In the genomic region with DNA sequence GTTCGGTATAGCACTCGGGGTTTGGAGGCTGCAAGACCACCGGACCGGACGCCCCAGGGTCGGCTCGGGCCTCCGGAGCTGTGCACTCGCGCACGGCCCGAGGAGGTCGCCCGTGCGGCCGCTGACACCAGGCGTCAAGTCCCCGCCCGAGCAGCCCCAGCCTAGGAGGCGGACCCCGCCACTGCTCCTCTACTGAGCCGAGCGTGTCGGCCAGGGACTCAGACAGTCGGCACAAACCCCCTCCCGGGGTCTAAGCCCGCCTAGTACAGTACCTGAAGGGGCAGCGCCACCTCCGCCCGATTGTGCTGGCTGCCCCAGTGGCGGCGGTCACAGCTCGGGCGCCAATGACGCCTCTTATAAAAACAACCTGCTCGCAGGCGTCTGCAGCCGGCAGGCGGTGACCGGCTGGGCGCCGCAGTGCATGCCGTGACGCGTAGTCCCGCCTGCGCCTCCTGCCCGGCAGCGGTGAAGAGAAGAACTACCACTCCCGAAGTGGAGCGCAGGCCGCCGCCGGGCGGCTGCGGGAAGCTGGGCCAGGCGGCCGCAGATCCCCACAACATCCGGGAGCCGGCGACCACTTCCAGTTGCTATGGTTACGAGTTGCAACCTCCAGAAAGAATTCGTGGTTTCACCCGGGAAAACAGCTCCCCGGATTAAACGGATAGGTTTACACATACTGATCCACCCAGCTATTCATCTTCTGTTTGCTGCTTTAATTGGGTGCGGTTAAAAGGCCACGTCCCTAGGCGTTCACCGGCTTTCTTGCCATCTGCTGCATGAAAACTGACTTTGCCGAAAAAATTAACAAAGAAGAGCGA, we compare ENCODE assay signal across 1 cellular context.
A peak's percentile ranks its signal among the peaks of the same experiment; 100 is the strongest.
TF ChIP-seq lines count a peak whose summit lies in the region.

A gene with protein sequence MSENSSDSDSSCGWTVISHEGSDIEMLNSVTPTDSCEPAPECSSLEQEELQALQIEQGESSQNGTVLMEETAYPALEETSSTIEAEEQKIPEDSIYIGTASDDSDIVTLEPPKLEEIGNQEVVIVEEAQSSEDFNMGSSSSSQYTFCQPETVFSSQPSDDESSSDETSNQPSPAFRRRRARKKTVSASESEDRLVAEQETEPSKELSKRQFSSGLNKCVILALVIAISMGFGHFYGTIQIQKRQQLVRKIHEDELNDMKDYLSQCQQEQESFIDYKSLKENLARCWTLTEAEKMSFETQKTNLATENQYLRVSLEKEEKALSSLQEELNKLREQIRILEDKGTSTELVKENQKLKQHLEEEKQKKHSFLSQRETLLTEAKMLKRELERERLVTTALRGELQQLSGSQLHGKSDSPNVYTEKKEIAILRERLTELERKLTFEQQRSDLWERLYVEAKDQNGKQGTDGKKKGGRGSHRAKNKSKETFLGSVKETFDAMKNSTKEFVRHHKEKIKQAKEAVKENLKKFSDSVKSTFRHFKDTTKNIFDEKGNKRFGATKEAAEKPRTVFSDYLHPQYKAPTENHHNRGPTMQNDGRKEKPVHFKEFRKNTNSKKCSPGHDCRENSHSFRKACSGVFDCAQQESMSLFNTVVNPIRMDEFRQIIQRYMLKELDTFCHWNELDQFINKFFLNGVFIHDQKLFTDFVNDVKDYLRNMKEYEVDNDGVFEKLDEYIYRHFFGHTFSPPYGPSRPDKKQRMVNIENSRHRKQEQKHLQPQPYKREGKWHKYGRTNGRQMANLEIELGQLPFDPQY (minus strand): TSS at position 411 of the 818 bp plus-strand sequence. CDS start 18,935 bp downstream, outside the sequence.
A gene with protein sequence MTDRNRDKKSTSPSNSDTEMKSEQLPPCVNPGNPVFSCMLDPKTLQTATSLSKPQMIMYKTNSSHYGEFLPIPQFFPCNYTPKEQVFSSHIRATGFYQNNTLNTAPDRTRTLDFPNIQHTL (plus strand): TSS at position 547 of the 818 bp plus-strand sequence. CDS start 274 bp downstream, outside the sequence.

TF ChIP-seq in Ishikawa, 13 proteins besides CTCF, POLR2A, EP300 and RAD21 (continued from another document):
- TF ChIP-seq, protein P1, sequence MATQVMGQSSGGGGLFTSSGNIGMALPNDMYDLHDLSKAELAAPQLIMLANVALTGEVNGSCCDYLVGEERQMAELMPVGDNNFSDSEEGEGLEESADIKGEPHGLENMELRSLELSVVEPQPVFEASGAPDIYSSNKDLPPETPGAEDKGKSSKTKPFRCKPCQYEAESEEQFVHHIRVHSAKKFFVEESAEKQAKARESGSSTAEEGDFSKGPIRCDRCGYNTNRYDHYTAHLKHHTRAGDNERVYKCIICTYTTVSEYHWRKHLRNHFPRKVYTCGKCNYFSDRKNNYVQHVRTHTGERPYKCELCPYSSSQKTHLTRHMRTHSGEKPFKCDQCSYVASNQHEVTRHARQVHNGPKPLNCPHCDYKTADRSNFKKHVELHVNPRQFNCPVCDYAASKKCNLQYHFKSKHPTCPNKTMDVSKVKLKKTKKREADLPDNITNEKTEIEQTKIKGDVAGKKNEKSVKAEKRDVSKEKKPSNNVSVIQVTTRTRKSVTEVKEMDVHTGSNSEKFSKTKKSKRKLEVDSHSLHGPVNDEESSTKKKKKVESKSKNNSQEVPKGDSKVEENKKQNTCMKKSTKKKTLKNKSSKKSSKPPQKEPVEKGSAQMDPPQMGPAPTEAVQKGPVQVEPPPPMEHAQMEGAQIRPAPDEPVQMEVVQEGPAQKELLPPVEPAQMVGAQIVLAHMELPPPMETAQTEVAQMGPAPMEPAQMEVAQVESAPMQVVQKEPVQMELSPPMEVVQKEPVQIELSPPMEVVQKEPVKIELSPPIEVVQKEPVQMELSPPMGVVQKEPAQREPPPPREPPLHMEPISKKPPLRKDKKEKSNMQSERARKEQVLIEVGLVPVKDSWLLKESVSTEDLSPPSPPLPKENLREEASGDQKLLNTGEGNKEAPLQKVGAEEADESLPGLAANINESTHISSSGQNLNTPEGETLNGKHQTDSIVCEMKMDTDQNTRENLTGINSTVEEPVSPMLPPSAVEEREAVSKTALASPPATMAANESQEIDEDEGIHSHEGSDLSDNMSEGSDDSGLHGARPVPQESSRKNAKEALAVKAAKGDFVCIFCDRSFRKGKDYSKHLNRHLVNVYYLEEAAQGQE (IDR thresholded peaks at IDR 0.05; ENCODE audit: low read depth), result no peak
- TF ChIP-seq, protein P2, sequence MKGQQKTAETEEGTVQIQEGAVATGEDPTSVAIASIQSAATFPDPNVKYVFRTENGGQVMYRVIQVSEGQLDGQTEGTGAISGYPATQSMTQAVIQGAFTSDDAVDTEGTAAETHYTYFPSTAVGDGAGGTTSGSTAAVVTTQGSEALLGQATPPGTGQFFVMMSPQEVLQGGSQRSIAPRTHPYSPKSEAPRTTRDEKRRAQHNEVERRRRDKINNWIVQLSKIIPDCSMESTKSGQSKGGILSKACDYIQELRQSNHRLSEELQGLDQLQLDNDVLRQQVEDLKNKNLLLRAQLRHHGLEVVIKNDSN (IDR thresholded peaks at IDR 0.05), result peak; percentile 50
- TF ChIP-seq EGR1 (IDR thresholded peaks at IDR 0.05), result no peak
- peak; percentile 62 for TF ChIP-seq CREB1 (IDR thresholded peaks at IDR 0.05; ENCODE audit: low read depth)
- TF ChIP-seq CEBPB (IDR thresholded peaks at IDR 0.05), result no peak
- no peak for TF ChIP-seq NFIC (IDR thresholded peaks at IDR 0.05)
